20 cellular contexts compared by ENCODE assay signal in the genomic region with DNA sequence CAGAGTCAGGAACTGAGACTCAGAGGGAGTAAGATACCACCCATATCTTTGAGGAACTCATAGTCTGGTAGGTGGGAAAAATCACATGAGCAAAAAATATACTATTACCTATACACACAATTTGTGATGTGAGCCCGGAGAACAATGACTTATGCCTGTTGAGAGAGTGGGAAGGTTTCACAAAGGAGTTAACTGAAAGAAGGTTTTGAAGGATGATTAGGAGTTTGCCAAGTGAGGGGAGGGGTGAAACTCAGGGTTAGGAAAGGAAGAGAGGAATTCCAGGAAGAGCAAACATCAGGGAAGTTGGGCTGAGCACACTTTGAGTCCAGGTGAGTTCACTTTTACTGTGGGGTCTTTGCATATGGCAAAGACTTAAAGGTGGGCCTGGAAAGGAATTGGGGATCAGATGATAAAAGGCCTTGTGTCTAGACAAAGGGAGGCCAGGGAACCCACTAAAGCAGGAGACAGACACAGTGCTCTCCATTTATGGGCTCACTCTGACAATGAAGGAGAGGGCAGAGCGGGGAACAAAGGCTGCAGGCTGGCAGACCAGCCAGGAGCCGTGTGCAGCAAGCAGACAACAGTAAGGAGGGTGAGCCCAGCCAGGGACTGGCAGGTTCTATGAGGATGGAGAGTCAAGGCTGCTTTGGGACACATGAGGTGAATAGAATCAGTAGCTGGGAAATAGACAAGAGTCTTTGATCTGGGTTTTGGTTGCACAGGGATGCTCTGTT. TPM values are rescaled to one million over a fixed set of nuclear protein-coding genes. Genes with fewer than 3 reads are reported as not detected.
DNase-seq lines count a peak whose midpoint lies in the region; ATAC-seq and TF ChIP-seq lines count a peak whose summit lies in the region.
"Had no signal": no experiment of that assay in that cellular context is flagged by ENCODE, and none has a peak within 500 bp of the region (broad histone marks: within the 10 kb centered on the region; RNA-seq: fewer than 3 reads in every experiment).

No MANE protein-coding gene starts in this region.

- H3K27me3 ChIP-seq in smooth muscle cell (ENCODE audit: low read depth): no peaks in the 10 kb centered on the region
- H3K27me3 ChIP-seq: MG63 had no signal

- peaks cover 25% of the 10 kb centered on the region for H3K4me1 Mint-ChIP-seq in T-helper 17 cell
- H3K4me1 Mint-ChIP-seq in endothelial cell (ENCODE audit: unreplicated experiment): peaks cover 64% of the 10 kb centered on the region
- H3K4me1 Mint-ChIP-seq: CD14-positive monocyte; stimulated activated memory B cell treated with anti-CD40 and anti-IgM and Interleukin-4, amounts not matched to agents 10 μg/mL and 1 μg/mL and 100 μg/mL, for 72 hours had no signal

- H3K27ac ChIP-seq in smooth muscle cell (ENCODE audit: low read depth): peak overlapping the region; percentile 59
- H3K27ac ChIP-seq: dorsolateral prefrontal cortex had no signal

- H3K4me3 ChIP-seq in smooth muscle cell (no peak overlapping the region), mucosa of descending colon (no peak overlapping the region)
- H3K4me3 ChIP-seq: dorsolateral prefrontal cortex, MG63 had no signal

- H3K9me3 Mint-ChIP-seq in endothelial cell (ENCODE audit: unreplicated experiment): no peaks in the 10 kb centered on the region

- H3K4me1 ChIP-seq in smooth muscle cell (ENCODE audit: low read depth): peaks cover 42% of the 10 kb centered on the region
- H3K4me1 ChIP-seq in mucosa of descending colon (ENCODE audit: low read depth): no peaks in the 10 kb centered on the region

- H3K36me3 Mint-ChIP-seq in T-helper 17 cell (ENCODE audit: low read depth) (peaks cover 4% of the 10 kb centered on the region), endothelial cell (ENCODE audit: low read depth, unreplicated experiment) (peaks cover 27% of the 10 kb centered on the region)
- H3K36me3 Mint-ChIP-seq: CD14-positive monocyte had no signal

- H3K79me2 ChIP-seq in smooth muscle cell (ENCODE audit: low read depth): no peaks in the 10 kb centered on the region

- H4K20me1 ChIP-seq in smooth muscle cell (ENCODE audit: low read depth): no peaks in the 10 kb centered on the region

- no peak overlapping the region for H2AFZ ChIP-seq in smooth muscle cell (ENCODE audit: low read depth)

- H3K4me3 Mint-ChIP-seq in T-helper 17 cell (peak overlapping the region; percentile 25), endothelial cell (ENCODE audit: unreplicated experiment) (peak overlapping the region; percentile 48)
- H3K4me3 Mint-ChIP-seq: activated CD4-positive, alpha-beta memory T cell treated with anti-CD3 and anti-CD28 coated beads for 36 hours; CD14-positive monocyte; stimulated activated memory B cell treated with anti-CD40 and anti-IgM and Interleukin-4, amounts not matched to agents 10 μg/mL and 1 μg/mL and 100 μg/mL, for 72 hours had no signal

- no peak overlapping the region for H3K9ac ChIP-seq in smooth muscle cell (ENCODE audit: low read depth)

- ATAC-seq in T-helper 17 cell: no peak
- ATAC-seq in mucosa of descending colon: no peak
- ATAC-seq: activated CD4-positive, CD25-positive, alpha-beta regulatory T cell treated with anti-CD3 and anti-CD28 coated beads, Interleukin-2, amount 50 U/mL, for 24 hours; stimulated activated memory B cell treated with anti-CD40 and anti-IgM and Interleukin-4, amounts not matched to agents 10 μg/mL and 1 μg/mL and 100 μg/mL, for 72 hours had no signal

- TF ChIP-seq CTCF in endothelial cell (IDR thresholded peaks at IDR 0.05; ENCODE audit: unreplicated experiment): no peak
- no peak for TF ChIP-seq CTCF in smooth muscle cell (IDR thresholded peaks at IDR 0.05; ENCODE audit: borderline replicate concordance, insufficient read depth, poor library complexity, severe bottlenecking)
- TF ChIP-seq CTCF in mucosa of descending colon (IDR thresholded peaks at IDR 0.05): no peak

- intact Hi-C loops in mucosa of descending colon (cut with DNase I, micrococcal nuclease): no loop called here

- no peaks in the 10 kb centered on the region for H3K36me3 ChIP-seq in smooth muscle cell (ENCODE audit: low read depth)
- no peaks in the 10 kb centered on the region for H3K36me3 ChIP-seq in mucosa of descending colon (ENCODE audit: low read depth)
- H3K36me3 ChIP-seq: MG63 had no signal

- 96% methylated on average over 3 of the region's 3 CpGs for WGBS in smooth muscle cell (ENCODE audit: low lambda C conversion rate)

- no peaks in the 10 kb centered on the region for H3K9me3 ChIP-seq in T-helper 17 cell (ENCODE audit: control insufficient read depth, low read length, poor library complexity, severe bottlenecking)
- H3K9me3 ChIP-seq in smooth muscle cell (replicated peaks; ENCODE audit: low read depth): no peaks in the 10 kb centered on the region
- H3K9me3 ChIP-seq in mucosa of descending colon: peaks cover 3% of the 10 kb centered on the region

- DNase-seq in T-helper 17 cell: no peak
- no peak for DNase-seq in endothelial cell (ENCODE audit: low spot score)
- peak; percentile 37 for DNase-seq in mesenteric fat pad (ENCODE audit: low spot score)
- DNase-seq in smooth muscle cell (lab: John Stamatoyannopoulos, UW; ENCODE audit: unreplicated experiment): no peak
- DNase-seq in mucosa of descending colon: no peak
- DNase-seq in CD1c-positive myeloid dendritic cell (ENCODE audit: extremely low spot score): no peak
- DNase-seq in stimulated activated CD4-positive, alpha-beta T cell treated with anti-CD3 and anti-CD28 coated beads, Interleukin-4, amount 100 ng/mL, for 4 hours: no peak
- DNase-seq: activated CD4-positive, alpha-beta memory T cell treated with anti-CD3 and anti-CD28 coated beads for 36 hours; dorsolateral prefrontal cortex; KG1; NCI-H1105 treated with DMSO at 0.1 percent for 48 hours; NCI-H2081 treated with DMSO at 0.1 percent for 48 hours; occipital lobe; stimulated activated CD4-positive, alpha-beta T cell treated with anti-CD3 and anti-CD28 coated beads, Interleukin-12 subunit alpha, Interleukin-12 subunit beta, amount 100 ng/mL, for 4 hours; stimulated activated CD4-positive, alpha-beta T cell treated with anti-CD3 and anti-CD28 coated beads, Interleukin-4, amount 100 ng/mL, for 24 hours had no signal

- H3K4me2 ChIP-seq in smooth muscle cell: peak overlapping the region; percentile 32

- H3F3A ChIP-seq in smooth muscle cell (ENCODE audit: low read depth): peaks cover 43% of the 10 kb centered on the region

- no peak overlapping the region for H3K27ac Mint-ChIP-seq in T-helper 17 cell
- H3K27ac Mint-ChIP-seq in endothelial cell (ENCODE audit: unreplicated experiment): peak overlapping the region; percentile 19
- H3K27ac Mint-ChIP-seq: activated CD4-positive, alpha-beta memory T cell treated with anti-CD3 and anti-CD28 coated beads for 36 hours; CD14-positive monocyte; stimulated activated memory B cell treated with anti-CD40 and anti-IgM and Interleukin-4, amounts not matched to agents 10 μg/mL and 1 μg/mL and 100 μg/mL, for 72 hours had no signal

- H3K27me3 Mint-ChIP-seq in T-helper 17 cell (no peaks in the 10 kb centered on the region), endothelial cell (ENCODE audit: unreplicated experiment) (peaks cover 3% of the 10 kb centered on the region)
- H3K27me3 Mint-ChIP-seq: activated CD4-positive, alpha-beta memory T cell treated with anti-CD3 and anti-CD28 coated beads for 36 hours had no signal

RNA-seq across cellular contexts. Expression of gene TSPAN18, which starts 33.1 kb away (rescaled TPM):
- total RNA-seq in T-helper 17 cell: 10 to 100 TPM; 79.8 to 93.2 TPM
- total RNA-seq in endothelial cell (ENCODE audit: unreplicated experiment): 717 TPM
- total RNA-seq in mesenteric fat pad: 14.2 TPM
- 3.4 and 3.9 TPM in 2 replicates for total RNA-seq in smooth muscle cell
- polyA plus RNA-seq in smooth muscle cell: 9.3 and 15.3 TPM in 2 replicates
- total RNA-seq in mucosa of descending colon: 10 to 100 TPM in 1 of 3 donors, 1 to 10 TPM in 2; 3.6 to 63.2 (median 8.5) TPM
- total RNA-seq: SK-MEL-5 had no signal
- polyA plus RNA-seq: CD14-positive monocyte had no signal
